ENCODE assay signal across 1 cellular context in genomic region chr20:308427-309038, GRCh38.
TF ChIP-seq lines count a peak whose summit lies in the region.

No MANE protein-coding gene starts in this region.

TF ChIP-seq in IMR-90, 13 proteins besides CTCF, POLR2A, EP300 and RAD21:
- TF ChIP-seq CHD1 (IDR thresholded peaks at IDR 0.05; ENCODE audit: low read depth, low read length) (no peak), NFE2L2 (IDR thresholded peaks at IDR 0.05; ENCODE audit: low read depth, low read length) (no peak), USF2 (IDR thresholded peaks at IDR 0.05; ENCODE audit: low read depth, low read length) (no peak), FOS (IDR thresholded peaks at IDR 0.05; ENCODE audit: low read depth, low read length) (no peak), MXI1 (IDR thresholded peaks at IDR 0.05; ENCODE audit: borderline replicate concordance, low read depth, low read length) (no peak), BHLHE40 (IDR thresholded peaks at IDR 0.05; ENCODE audit: low read depth, low read length) (no peak), MAFK (IDR thresholded peaks at IDR 0.05; ENCODE audit: low read depth, low read length) (no peak), ELK1 (IDR thresholded peaks at IDR 0.05; ENCODE audit: borderline replicate concordance, low read depth, low read length) (no peak), RCOR1 (IDR thresholded peaks at IDR 0.05; ENCODE audit: insufficient replicate concordance, low read length) (no peak), CEBPB (IDR thresholded peaks at IDR 0.05; ENCODE audit: low read depth, low read length) (no peak), MAZ (IDR thresholded peaks at IDR 0.05; ENCODE audit: borderline replicate concordance, low read depth, low read length) (no peak), SMC3 (IDR thresholded peaks at IDR 0.05; ENCODE audit: low read depth, low read length) (no peak), RFX5 (IDR thresholded peaks at IDR 0.05; ENCODE audit: low read depth, low read length) (no peak)
TF ChIP-seq in IMR-90: peak in this region for 0.
